Comparison of ENCODE assay signal across 20 cellular contexts in genomic region chr14:88269816-88270416, GRCh38. TPM values are rescaled to one million over a fixed set of nuclear protein-coding genes. Genes with fewer than 3 reads are reported as not detected.
"Had no signal": no experiment of that assay in that cellular context is flagged by ENCODE, and none has a peak within 500 bp of the region (broad histone marks: within the 10 kb centered on the region; RNA-seq: fewer than 3 reads in every experiment).

No MANE protein-coding gene starts in this region.

- ATAC-seq: activated T-helper 17 cell treated with anti-CD3 and anti-CD28 coated beads, Interleukin-2, amount 50 U/mL, for 72 hours; natural killer cell had no signal

- DNase-seq: activated CD4-positive, alpha-beta T cell treated with anti-CD3 and anti-CD28 coated beads, Interleukin-2, amount 50 U/mL, for 4 hours; activated naive CD4-positive, alpha-beta T cell; activated naive CD8-positive, alpha-beta T cell treated with anti-CD3 and anti-CD28 coated beads for 36 hours; activated T-cell treated with anti-CD3 and anti-CD28 coated beads for 4 hours; amniotic stem cell; foreskin melanocyte; head of caudate nucleus; left ventricle myocardium inferior; natural killer cell; posterior cingulate gyrus; stimulated activated CD4-positive, alpha-beta T cell treated with anti-CD3 and anti-CD28 coated beads, Interleukin-1b, Interleukin-23, amount 100 ng/mL, for 48 hours; trophoblast cell; WERI-Rb-1 had no signal

- H3K27me3 ChIP-seq: suprapubic skin, vagina had no signal

- H3K9me3 ChIP-seq: left ventricle myocardium inferior, suprapubic skin, vagina had no signal

- H3K27ac ChIP-seq: epithelial cell of prostate, left ventricle myocardium inferior, suprapubic skin, vagina, WERI-Rb-1 had no signal

- H3K4me3 ChIP-seq: left ventricle myocardium inferior, suprapubic skin, vagina had no signal

- H3K36me3 ChIP-seq: left ventricle myocardium inferior, suprapubic skin, vagina, WERI-Rb-1 had no signal

- H3K4me1 ChIP-seq: left ventricle myocardium inferior, suprapubic skin, vagina had no signal

RNA-seq across cellular contexts. Expression of gene KCNK10, which starts 53.2 kb away (rescaled TPM):
- total RNA-seq: activated naive CD8-positive, alpha-beta T cell treated with anti-CD3 and anti-CD28 coated beads for 36 hours; activated T-helper 17 cell treated with anti-CD3 and anti-CD28 coated beads, Interleukin-2, amount 50 U/mL, for 72 hours; cardiac septum; dermis microvascular lymphatic vessel endothelial cell; left ventricle myocardium inferior; natural killer cell; T-helper 2 cell treated with Interferon-gamma antibody and Interleukin-4, amounts not matched to agents 100 ng/mL and 5 ng/mL, for 36 hours had no signal
